In the genomic region with DNA sequence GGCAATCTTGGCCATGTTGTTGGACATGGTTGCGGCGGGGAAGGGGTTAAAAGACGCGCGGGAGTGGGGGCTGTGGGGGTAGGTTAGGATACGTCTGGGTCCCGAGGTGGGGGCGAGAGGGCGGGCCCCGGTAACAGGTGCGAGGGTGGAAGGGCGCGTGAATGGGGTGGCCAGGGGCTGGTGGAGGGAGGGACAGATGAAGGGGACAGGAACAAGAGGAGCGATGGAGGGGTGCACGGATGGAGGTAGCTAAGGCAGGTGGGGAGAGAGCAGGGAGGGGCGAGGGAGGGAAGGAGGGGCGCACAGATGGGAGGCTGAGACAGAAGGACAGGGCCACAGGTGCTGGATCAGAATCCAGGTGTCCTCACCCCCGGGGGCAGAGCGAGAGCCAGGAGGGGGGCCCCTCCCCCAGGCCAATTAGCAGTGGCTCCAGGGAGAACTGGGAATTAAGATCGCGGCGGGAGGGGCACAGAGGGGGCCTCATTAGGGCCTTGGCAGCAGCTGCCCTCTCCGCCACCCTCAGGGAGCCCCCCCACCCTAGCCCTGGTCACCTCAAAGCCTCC, we compare ENCODE assay signal across 1 cellular context.
TF ChIP-seq lines count a peak whose summit lies in the region.

No MANE protein-coding gene starts in this region.

TF ChIP-seq in HepG2, 621 proteins besides CTCF, POLR2A, EP300 and RAD21:
- TF ChIP-seq MED1 (CRISPR knock-in tag; IDR thresholded peaks at IDR 0.05) (no peak), ZNF652 (CRISPR knock-in tag; IDR thresholded peaks at IDR 0.05; ENCODE audit: borderline replicate concordance, low read depth) (peak; percentile 51; the same call in 1 of the 2 replicates)
